16 cellular contexts compared by ENCODE assay signal in genomic region chr4:6697096-6697495, GRCh38. TPM values are rescaled to one million over a fixed set of nuclear protein-coding genes. Genes with fewer than 3 reads are reported as not detected.
DNase-seq lines count a peak whose midpoint lies in the region; ATAC-seq and TF ChIP-seq lines count a peak whose summit lies in the region.
"Had no signal": no experiment of that assay in that cellular context is flagged by ENCODE, and none has a peak within 500 bp of the region (broad histone marks: within the 10 kb centered on the region; RNA-seq: fewer than 3 reads in every experiment).

No MANE protein-coding gene starts in this region.

- H3K4me3 ChIP-seq in PC-9 (no peak overlapping the region), prostate gland (no peak overlapping the region), WERI-Rb-1 (ENCODE audit: low read depth, low read length) (no peak overlapping the region)
- H3K4me3 ChIP-seq: gastrocnemius medialis had no signal

- H3K4me1 ChIP-seq in PC-9 (replicated peaks; ENCODE audit: insufficient read depth) (peaks cover 26% of the 10 kb centered on the region), prostate gland (replicated peaks) (peaks cover 11% of the 10 kb centered on the region)

- H3K79me2 ChIP-seq in PC-9 (ENCODE audit: low read depth): peaks cover 37% of the 10 kb centered on the region

- no peak for ATAC-seq in central memory CD8-positive, alpha-beta T cell (replicated peaks; ENCODE audit: extremely low read depth, poor library complexity, severe bottlenecking)

- WGBS in prostate gland: 94% methylated on average over 6 of the region's 6 CpGs

- no peak overlapping the region for H3K27ac ChIP-seq in PC-9
- peak overlapping the region; percentile 79 to 84 for H3K27ac ChIP-seq in prostate gland
- H3K27ac ChIP-seq in WERI-Rb-1: no peak overlapping the region

- POLR2A ChIA-PET in PC-9 (lab: Charles Lee; ENCODE audit: unreplicated experiment): no interaction called here

- DNase-seq in T-helper 1 cell (no peak), PC-9 (no peak), prostate gland (ENCODE audit: low spot score) (no peak), HK-2 (ENCODE audit: unreplicated experiment) (no peak), NCI-H524 (lab: John Stamatoyannopoulos, UW) (no peak), WERI-Rb-1 (no peak)
- no peak for DNase-seq in central memory CD8-positive, alpha-beta T cell (ENCODE audit: low spot score in 2 of 2)
- DNase-seq: 8988T; COR-L47; effector CD4-positive, alpha-beta T cell; gastrocnemius medialis; GOT3; Karpas-422; NCI-H1694 treated with DMSO at 0.1 percent for 48 hours; NCI-H69 had no signal

- peak overlapping the region; percentile 100 for H3K27ac Mint-ChIP-seq in T-helper 1 cell treated with Interleukin-12 subunit alpha and Interleukin-12 subunit beta and Interleukin-4 antibody, amounts not matched to agents 30 μg/mL and 1 μg/mL, for 36 hours
- peak overlapping the region; percentile 94 for H3K27ac Mint-ChIP-seq in central memory CD8-positive, alpha-beta T cell (ENCODE audit: low read depth)

- H3K4me3 Mint-ChIP-seq in T-helper 1 cell treated with Interleukin-12 subunit alpha and Interleukin-12 subunit beta and Interleukin-4 antibody, amounts not matched to agents 30 μg/mL and 1 μg/mL, for 36 hours: peak overlapping the region; percentile 34
- peak overlapping the region; percentile 67 for H3K4me3 Mint-ChIP-seq in central memory CD8-positive, alpha-beta T cell

- TF ChIP-seq CTCF in PC-9 (conservative IDR thresholded peaks at IDR 0.05) (no peak), prostate gland (IDR thresholded peaks at IDR 0.05) (no peak), WERI-Rb-1 (IDR thresholded peaks at IDR 0.05; ENCODE audit: low read depth, low read length) (no peak)

- peak overlapping the region; percentile 99 for H3K4me2 ChIP-seq in PC-9

- H2AFZ ChIP-seq in PC-9: no peak overlapping the region

- no peaks in the 10 kb centered on the region for H3K9me3 Mint-ChIP-seq in T-helper 1 cell treated with Interleukin-12 subunit alpha and Interleukin-12 subunit beta and Interleukin-4 antibody, amounts not matched to agents 30 μg/mL and 1 μg/mL, for 36 hours
- no peaks in the 10 kb centered on the region for H3K9me3 Mint-ChIP-seq in central memory CD8-positive, alpha-beta T cell

- CTCF ChIA-PET in PC-9 (lab: Charles Lee): interaction anchor here (1.0 kb wide), 1 partner anchor 12 kb away, joined by 3 read pairs; the partner anchor contains the start of gene MRFAP1L1

- no peaks in the 10 kb centered on the region for H3K27me3 Mint-ChIP-seq in T-helper 1 cell treated with Interleukin-12 subunit alpha and Interleukin-12 subunit beta and Interleukin-4 antibody, amounts not matched to agents 30 μg/mL and 1 μg/mL, for 36 hours (ENCODE audit: low read depth)
- H3K27me3 Mint-ChIP-seq in central memory CD8-positive, alpha-beta T cell: no peaks in the 10 kb centered on the region

- H3K4me1 Mint-ChIP-seq in T-helper 1 cell treated with Interleukin-12 subunit alpha and Interleukin-12 subunit beta and Interleukin-4 antibody, amounts not matched to agents 30 μg/mL and 1 μg/mL, for 36 hours (ENCODE audit: low read depth): peaks cover 61% of the 10 kb centered on the region
- H3K4me1 Mint-ChIP-seq in central memory CD8-positive, alpha-beta T cell: peaks cover 63% of the 10 kb centered on the region

- H3K9me2 ChIP-seq in PC-9 (ENCODE audit: insufficient read depth): no peaks in the 10 kb centered on the region

- intact Hi-C loops in PC-9 (cut with micrococcal nuclease; ENCODE audit: unreplicated experiment) (no loop called here), prostate gland (cut with DNase I) (no loop called here)

- H3K27me3 ChIP-seq in PC-9 (ENCODE audit: insufficient read depth, low read depth) (no peaks in the 10 kb centered on the region), prostate gland (replicated peaks; ENCODE audit: insufficient read depth) (no peaks in the 10 kb centered on the region), WERI-Rb-1 (ENCODE audit: insufficient read depth, low read depth, severe bottlenecking) (no peaks in the 10 kb centered on the region)
- H3K27me3 ChIP-seq: gastrocnemius medialis had no signal

- BruUV-seq in PC-9 (replicated peaks; lab: Mats Ljungman, UMichigan): no TSS peak

- H3F3A ChIP-seq in PC-9 (ENCODE audit: insufficient read depth, low read depth): peaks cover 59% of the 10 kb centered on the region

- peaks cover 29% of the 10 kb centered on the region for H4K20me1 ChIP-seq in PC-9 (ENCODE audit: insufficient read depth)

- peaks cover 21% of the 10 kb centered on the region for H3K36me3 ChIP-seq in PC-9 (ENCODE audit: low read depth)
- no peaks in the 10 kb centered on the region for H3K36me3 ChIP-seq in prostate gland
- H3K36me3 ChIP-seq in WERI-Rb-1: peaks cover 6% of the 10 kb centered on the region
- H3K36me3 ChIP-seq: gastrocnemius medialis had no signal

- peaks cover 22% of the 10 kb centered on the region for H3K36me3 Mint-ChIP-seq in T-helper 1 cell treated with Interleukin-12 subunit alpha and Interleukin-12 subunit beta and Interleukin-4 antibody, amounts not matched to agents 30 μg/mL and 1 μg/mL, for 36 hours (ENCODE audit: low read depth)
- peaks cover 13% of the 10 kb centered on the region for H3K36me3 Mint-ChIP-seq in central memory CD8-positive, alpha-beta T cell (ENCODE audit: insufficient read depth)

- H3K9me3 ChIP-seq in PC-9 (ENCODE audit: insufficient read depth, low read depth) (no peaks in the 10 kb centered on the region), prostate gland (no peaks in the 10 kb centered on the region), WERI-Rb-1 (ENCODE audit: severe bottlenecking) (no peaks in the 10 kb centered on the region)
- H3K9me3 ChIP-seq: gastrocnemius medialis had no signal

- TF ChIP-seq POLR2A in prostate gland (IDR thresholded peaks at IDR 0.05): no peak

RNA-seq across cellular contexts. Expression of gene S100P, which starts 3.4 kb away (rescaled TPM):
- total RNA-seq in PC-9 (2021) (480 and 837 TPM in 2 replicates), prostate gland (10 to 100 TPM in 1 of 2 donors, 1 to 10 TPM in 1; 7.3 to 21.9 TPM)

RNA-seq across cellular contexts. Expression of gene MRFAP1L1, which starts 12.6 kb away (rescaled TPM):
- total RNA-seq in PC-9 (2021): 51.4 and 52.1 TPM in 2 replicates
- total RNA-seq in prostate gland: 10 to 100 TPM; 65.2 to 81.9 TPM

RNA-seq across cellular contexts. Expression of gene BLOC1S4, which starts 18.9 kb away (rescaled TPM):
- total RNA-seq in PC-9 (2021) (11.7 and 13.9 TPM in 2 replicates), prostate gland (10 to 100 TPM; 20.4 to 35.2 TPM)

RNA-seq across cellular contexts. Expression of gene MRFAP1, which starts 56.6 kb away (rescaled TPM):
- 278 and 291 TPM in 2 replicates for total RNA-seq in PC-9 (2021)
- total RNA-seq in prostate gland: 100 to 1,000 TPM; 256 to 298 TPM

Comparison
In these comparisons a context has a peak if more than half of its experiments do, and no peak if none do; other contexts are left out.
1. H3K27ac ChIP-seq: peak in prostate gland (2 of 2); none in PC-9 (single experiment) and WERI-Rb-1 (single experiment).
2. RNA of gene S100P, which starts 3.4 kb away (total RNA-seq): 480 to 837 TPM in PC-9; 7.3 to 21.9 TPM in prostate gland; every median in the first group is over 10 times any median in the second.